27 cellular contexts compared by ENCODE assay signal in the genomic region with DNA sequence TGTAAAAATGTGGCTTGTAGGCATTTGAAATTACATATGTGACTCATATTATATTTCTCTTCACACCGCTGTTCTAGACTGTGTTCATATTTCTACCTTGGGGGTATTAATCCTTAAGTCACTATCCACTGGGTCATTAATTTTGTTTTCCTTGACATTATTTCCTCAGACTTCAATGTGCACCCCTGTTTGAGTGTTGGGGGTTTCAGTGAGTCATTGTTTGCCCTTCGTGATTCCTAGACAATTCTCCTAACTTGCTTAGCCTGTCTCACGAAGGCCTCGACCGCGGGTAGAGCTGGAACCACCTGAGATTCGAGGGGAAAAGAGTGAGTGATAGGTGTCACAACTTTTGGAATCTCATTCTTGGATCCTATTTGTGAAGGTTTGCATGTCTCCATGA. TPM values are rescaled to one million over a fixed set of nuclear protein-coding genes. Genes with fewer than 3 reads are reported as not detected.
A peak's percentile ranks its signal among the peaks of the same experiment; 100 is the strongest.
DNase-seq lines count a peak whose midpoint lies in the region; ATAC-seq, FAIRE-seq and TF ChIP-seq lines count a peak whose summit lies in the region.
"Had no signal": no experiment of that assay in that cellular context is flagged by ENCODE, and none has a peak within 500 bp of the region (broad histone marks: within the 10 kb centered on the region; RNA-seq: fewer than 3 reads in every experiment).

No MANE protein-coding gene starts in this region.

- no TSS peak for BruUV-seq in PC-3 (replicated peaks; lab: Mats Ljungman, UMichigan)

- H3K9me3 ChIP-seq in A549 = no peaks in the 10 kb centered on the region
- H3K9me3 ChIP-seq in PC-3 (ENCODE audit: low read length) = no peaks in the 10 kb centered on the region
- H3K9me3 ChIP-seq in T-helper 17 cell (ENCODE audit: control insufficient read depth, low read length, poor library complexity, severe bottlenecking) = no peaks in the 10 kb centered on the region
- H3K9me3 ChIP-seq: BE2C, BLaER1 had no signal

- DNase-seq in A549 (ENCODE audit: low read depth in 1 of 2, low spot score in 1 of 2) (peak in 1 of 2 experiments; percentile 54), PC-3 (peak; percentile 86), T-helper 17 cell (no peak)
- no peak for DNase-seq in activated CD4-positive, alpha-beta T cell treated with anti-CD3 and anti-CD28 coated beads, Interleukin-2, amount 50 U/mL, for 48 hours
- DNase-seq: ACHN; BE2C; C1 segment of cervical spinal cord; CD4-positive, alpha-beta memory T cell; CD4-positive, CD25-positive, alpha-beta regulatory T cell; CD8-positive, alpha-beta memory T cell; COR-L47; DMS 273 treated with DMSO at 0.1 percent for 48 hours; DMS153; DMS53; DMS79; DND-41; EL; GDM1 had no signal

- no peak for TF ChIP-seq POLR2A in A549 (IDR thresholded peaks at IDR 0.05; ENCODE audit: low read length)

- FAIRE-seq in A549 (lab: Jason Lieb, UNC) = no peak
- FAIRE-seq: GM12878, GM12892, GM18507 had no signal

- H3K27ac Mint-ChIP-seq in T-helper 17 cell = peak overlapping the region; percentile 34
- H3K27ac Mint-ChIP-seq: CD4-positive, alpha-beta memory T cell; CD4-positive, CD25-positive, alpha-beta regulatory T cell; CD8-positive, alpha-beta memory T cell had no signal

- H3K4me1 ChIP-seq in A549 (peaks cover 77% of the 10 kb centered on the region), PC-3 (ENCODE audit: insufficient read depth, low read length) (peaks cover 60% of the 10 kb centered on the region)
- H3K4me1 ChIP-seq: BE2C, BLaER1 had no signal

- no peaks in the 10 kb centered on the region for H3K9me2 ChIP-seq in PC-3 (replicated peaks; ENCODE audit: low read length)

- peaks cover 20% of the 10 kb centered on the region for H3F3A ChIP-seq in PC-3 (ENCODE audit: low read length, unreplicated experiment)

- H2AFZ ChIP-seq in PC-3 (ENCODE audit: low read length) = no peak overlapping the region

- H3K27ac ChIP-seq in A549 (peak overlapping the region; percentile 78 to 80), PC-3 (ENCODE audit: low read length) (peak overlapping the region; percentile 89)
- H3K27ac ChIP-seq: 22Rv1, BLaER1 had no signal

- H3K36me3 ChIP-seq in PC-3 (ENCODE audit: low read depth, low read length) = peaks cover 8% of the 10 kb centered on the region
- H3K36me3 ChIP-seq: BE2C, BLaER1 had no signal

- H4K20me1 ChIP-seq in PC-3 (ENCODE audit: low read length) = no peaks in the 10 kb centered on the region
- H4K20me1 ChIP-seq: BLaER1 had no signal

- POLR2A ChIA-PET in A549 (lab: Yijun Ruan, JAX) = interaction anchor here (1.3 to 1.8 kb wide), 2 partner anchors 28 to 48 kb away, joined by 3 to 6 read pairs; no protein-coding TSS in a partner anchor
- POLR2A ChIA-PET in PC-3 (lab: Charles Lee; ENCODE audit: unreplicated experiment) = no interaction called here

- ATAC-seq in A549 = peak in 1 of 2 experiments; percentile 54; a peak in 3 of 6 replicates
- ATAC-seq in PC-3 = peak; percentile 3; the same call in 1 of the 2 replicates
- ATAC-seq in T-helper 17 cell = no peak
- ATAC-seq in HG02759 (IDR thresholded peaks at IDR 0.05; ENCODE audit: unreplicated experiment) = no peak
- no peak for ATAC-seq in GM21737 (IDR thresholded peaks at IDR 0.05; ENCODE audit: unreplicated experiment)
- ATAC-seq: GM12878 had no signal

- peak; percentile 63 to 71; a peak in 3 of 5 replicates for TF ChIP-seq EP300 in A549 (IDR thresholded peaks at IDR 0.05)

- H3K79me2 ChIP-seq in PC-3 (ENCODE audit: low read length) = peaks cover 82% of the 10 kb centered on the region

- CTCF ChIA-PET in A549 (lab: Yijun Ruan, JAX) (interaction anchor here (0.7 to 1.6 kb wide), 4 partner anchors 15 to 248 kb away, joined by 3 to 5 read pairs (median 3); no protein-coding TSS in a partner anchor), PC-3 (lab: Charles Lee) (no interaction called here)

- H3K36me3 Mint-ChIP-seq in T-helper 17 cell (ENCODE audit: low read depth) = no peaks in the 10 kb centered on the region
- H3K36me3 Mint-ChIP-seq: CD14-positive monocyte; CD4-positive, alpha-beta memory T cell; CD4-positive, CD25-positive, alpha-beta regulatory T cell; CD8-positive, alpha-beta memory T cell had no signal

- no peak overlapping the region for H3K4me3 ChIP-seq in A549
- H3K4me3 ChIP-seq in PC-3 (ENCODE audit: low read length) = no peak overlapping the region
- H3K4me3 ChIP-seq: BLaER1, GM12878 had no signal

- peaks cover 5% of the 10 kb centered on the region for H3K4me1 Mint-ChIP-seq in T-helper 17 cell
- H3K4me1 Mint-ChIP-seq: CD4-positive, alpha-beta memory T cell; CD8-positive, alpha-beta memory T cell had no signal

- TF ChIP-seq CTCF in A549 (IDR thresholded peaks at IDR 0.05) = no peak
- no peak for TF ChIP-seq CTCF in PC-3 (conservative IDR thresholded peaks at IDR 0.05; ENCODE audit: low read depth, low read length)

- peak overlapping the region; percentile 45 for H3K9ac ChIP-seq in PC-3 (ENCODE audit: low read length)
- H3K9ac ChIP-seq: BLaER1 had no signal

- peak overlapping the region; percentile 60 for H3K4me2 ChIP-seq in A549
- peak overlapping the region; percentile 32 for H3K4me2 ChIP-seq in PC-3 (ENCODE audit: low read length)
- H3K4me2 ChIP-seq: BLaER1 had no signal

- no peak overlapping the region for H3K4me3 Mint-ChIP-seq in T-helper 17 cell
- H3K4me3 Mint-ChIP-seq: CD14-positive monocyte; CD4-positive, alpha-beta memory T cell; CD4-positive, CD25-positive, alpha-beta regulatory T cell; CD8-positive, alpha-beta memory T cell had no signal

- intact Hi-C loops in PC-3 (cut with micrococcal nuclease) = loop anchor here (5.0 kb wide), 1 partner anchor 47 kb away; no protein-coding TSS in a partner anchor

- peaks cover 4% of the 10 kb centered on the region for H3K27me3 Mint-ChIP-seq in T-helper 17 cell
- H3K27me3 Mint-ChIP-seq: CD4-positive, CD25-positive, alpha-beta regulatory T cell had no signal

- no peaks in the 10 kb centered on the region for H3K27me3 ChIP-seq in PC-3 (ENCODE audit: low read length)
- H3K27me3 ChIP-seq: BE2C, BLaER1 had no signal

- TF ChIP-seq RAD21 in A549 (conservative IDR thresholded peaks at IDR 0.05 in 1 of 2, IDR thresholded peaks at IDR 0.05 in 1 of 2) = no peak; a peak in 1 of 5 replicates

- 46% methylated on average over 7 of the region's 7 CpGs for WGBS in A549 (ENCODE audit: missing lambda C conversion rate)

TF ChIP-seq in A549, 52 proteins besides CTCF, POLR2A, EP300 and RAD21:
- TF ChIP-seq CHD2 (IDR thresholded peaks at IDR 0.05; ENCODE audit: low read length, partially characterized antibody) = no peak
- peak; percentile 50 for TF ChIP-seq FOSL2 (IDR thresholded peaks at IDR 0.05)
- TF ChIP-seq FOSL2 (CRISPR knock-in tag; IDR thresholded peaks at IDR 0.05) = peak; percentile 65
- TF ChIP-seq GATA3 (IDR thresholded peaks at IDR 0.05; ENCODE audit: borderline replicate concordance) = peak; percentile 86
- no peak for TF ChIP-seq CBX2 (IDR thresholded peaks at IDR 0.05; ENCODE audit: borderline replicate concordance, low read depth)
- peak; percentile 40 to 48; a peak in 2 of 5 replicates for TF ChIP-seq JUN (IDR thresholded peaks at IDR 0.05)
- peak; percentile 82 for TF ChIP-seq JUNB (IDR thresholded peaks at IDR 0.05)
- TF ChIP-seq, protein P1, sequence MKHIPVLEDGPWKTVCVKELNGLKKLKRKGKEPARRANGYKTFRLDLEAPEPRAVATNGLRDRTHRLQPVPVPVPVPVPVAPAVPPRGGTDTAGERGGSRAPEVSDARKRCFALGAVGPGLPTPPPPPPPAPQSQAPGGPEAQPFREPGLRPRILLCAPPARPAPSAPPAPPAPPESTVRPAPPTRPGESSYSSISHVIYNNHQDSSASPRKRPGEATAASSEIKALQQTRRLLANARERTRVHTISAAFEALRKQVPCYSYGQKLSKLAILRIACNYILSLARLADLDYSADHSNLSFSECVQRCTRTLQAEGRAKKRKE (CRISPR knock-in tag; IDR thresholded peaks at IDR 0.05; ENCODE audit: low read depth) = peak; percentile 31; the same call in 1 of the 2 replicates
- 0 out of 2 replicates have a peak, but pooled peaks have one; percentile 22 for TF ChIP-seq TP53 (CRISPR knock-in tag; IDR thresholded peaks at IDR 0.05)
- peak; percentile 58; the same call in 1 of the 2 replicates for TF ChIP-seq MAX (IDR thresholded peaks at IDR 0.05)

RNA-seq across cellular contexts. Expression of gene NPAS2, which starts 35.1 kb away (rescaled TPM):
- polyA plus RNA-seq in A549 (2011; rRNA removed) = 56.1 and 106 TPM in 2 replicates
- 51.6 and 76.5 TPM in 2 replicates for polyA plus RNA-seq in A549 (2012; cell fraction: cytosol; rRNA removed)
- polyA plus RNA-seq in A549 (2012; cell fraction: nucleus; rRNA removed) = 147 and 167 TPM in 2 replicates
- polyA plus RNA-seq in A549 (2017; fragmentation: RNase III; extraction: RNeasy Plus Mini Kit Qiagen cat#74134 plus additional on column Dnase treatment) = 27.5 to 31.5 TPM (median 31.4 TPM) in 3 replicates
- 73.2 and 96.6 TPM in 2 replicates for polyA minus RNA-seq in A549 (2011; rRNA and poly(A)+ RNA removed)
- total RNA-seq in PC-3 (2014; rRNA removed) = 54.8 and 55.4 TPM in 2 replicates
- 1 to 10 TPM; 4.6 to 5.9 TPM for total RNA-seq in T-helper 17 cell
- total RNA-seq: G401 had no signal
- polyA plus RNA-seq: CD14-positive monocyte, GM12878 had no signal
